In the genomic region with DNA sequence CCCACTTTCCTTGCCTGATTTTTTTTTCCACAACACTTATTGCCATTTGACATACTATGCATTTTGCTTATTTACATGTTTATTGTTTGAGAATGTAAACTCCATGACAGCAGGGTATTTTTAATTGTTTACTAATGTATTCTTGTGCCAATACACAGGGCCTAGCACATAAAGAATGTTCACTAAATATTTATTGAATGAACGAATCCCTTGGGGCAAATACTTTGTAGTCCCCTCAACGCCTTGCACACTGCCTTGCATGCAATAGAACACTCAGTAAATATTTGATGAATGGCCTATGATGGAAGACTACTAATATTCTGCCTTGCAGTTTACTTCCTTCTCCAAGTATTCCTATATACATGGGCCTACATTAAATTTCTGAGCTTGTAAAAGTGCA, we compare ENCODE assay signal across 18 cellular contexts. TPM values are rescaled to one million over a fixed set of nuclear protein-coding genes. Genes with fewer than 3 reads are reported as not detected.
A peak's percentile ranks its signal among the peaks of the same experiment; 100 is the strongest.
DNase-seq lines count a peak whose midpoint lies in the region; ATAC-seq, FAIRE-seq and TF ChIP-seq lines count a peak whose summit lies in the region.
"Had no signal": no experiment of that assay in that cellular context is flagged by ENCODE, and none has a peak within 500 bp of the region (broad histone marks: within the 10 kb centered on the region; RNA-seq: fewer than 3 reads in every experiment).

No MANE protein-coding gene starts in this region.

- no peak for ATAC-seq in DND-41 (ENCODE audit: insufficient read depth, low read depth)
- no peak for ATAC-seq in HG03457 (IDR thresholded peaks at IDR 0.05; ENCODE audit: unreplicated experiment)
- no peak for ATAC-seq in GM21447 (IDR thresholded peaks at IDR 0.05; ENCODE audit: unreplicated experiment)
- ATAC-seq: K562, Right ventricle myocardium inferior had no signal

- H3K9ac ChIP-seq in DND-41 (ENCODE audit: low read depth, low read length) = no peak overlapping the region

- H3K27me3 ChIP-seq in DND-41 (ENCODE audit: insufficient read depth, low read length, poor library complexity) = no peaks in the 10 kb centered on the region
- no peaks in the 10 kb centered on the region for H3K27me3 ChIP-seq in bronchial epithelial cell (ENCODE audit: control insufficient read depth, insufficient read depth, low read length)

- in situ Hi-C loops in GM13976 (cut with MboI; ENCODE audit: low sequenced_read_pairs, unreplicated experiment) = no loop called here

- H3K27ac ChIP-seq in DND-41 (ENCODE audit: low read length) = no peak overlapping the region

- no peaks in the 10 kb centered on the region for H3K9me3 ChIP-seq in DND-41 (ENCODE audit: insufficient read depth, low read length, severe bottlenecking)
- H3K9me3 ChIP-seq: Caco-2 had no signal

- H3K4me3 ChIP-seq in DND-41 (ENCODE audit: low read depth in 1 of 2, low read length in 2 of 2) (no peak overlapping the region), bronchial epithelial cell (ENCODE audit: low read depth, low read length) (no peak overlapping the region)
- H3K4me3 ChIP-seq: K562 had no signal

- FAIRE-seq in bronchial epithelial cell (lab: Jason Lieb, UNC) = no peak
- FAIRE-seq: A204.1, K562 had no signal

- TF ChIP-seq CTCF in DND-41 (IDR thresholded peaks at IDR 0.05; ENCODE audit: borderline replicate concordance, extremely low read depth, low read length, poor library complexity, severe bottlenecking) (no peak), bronchial epithelial cell (IDR thresholded peaks at IDR 0.05; ENCODE audit: insufficient read depth, low read length, severe bottlenecking) (no peak), GM13976 (IDR thresholded peaks at IDR 0.05; ENCODE audit: borderline replicate concordance, control extremely low read depth, extremely low read depth, insufficient read depth, missing control alignments) (no peak)

- H3K4me2 ChIP-seq in DND-41 (ENCODE audit: insufficient read depth, low read length) = no peak overlapping the region

- peaks cover 17% of the 10 kb centered on the region; the same call in 1 of the 2 replicates for H4K20me1 ChIP-seq in DND-41 (ENCODE audit: insufficient read depth, low read length)

- peak; percentile 1 for DNase-seq in NCI-H345 treated with DMSO at 0.1 percent for 48 hours (lab: John Stamatoyannopoulos, UW; ENCODE audit: unreplicated experiment)
- DNase-seq in NCI-H345 (lab: John Stamatoyannopoulos, UW) = no peak
- DNase-seq in DND-41 = no peak
- peak; percentile 31 for DNase-seq in NCI-H69 (lab: John Stamatoyannopoulos, UW)
- DNase-seq in bronchial epithelial cell (ENCODE audit: low read depth) = peak; percentile 6
- no peak for DNase-seq in GM13976 (ENCODE audit: low spot score)
- DNase-seq: Caco-2, GOT3, HFFc6, NCI-H1092 treated with DMSO at 0.1 percent for 48 hours, NCI-H187 treated with DMSO at 0.1 percent for 48 hours, NCI-H526 treated with DMSO at 0.1 percent for 48 hours, T-helper 2 cell had no signal

- H3K4me1 ChIP-seq in DND-41 (ENCODE audit: insufficient read depth, low read length) = peaks cover 31% of the 10 kb centered on the region
- H3K4me1 ChIP-seq: Caco-2 had no signal

- 0 out of 2 replicates have a peak, but pooled peaks cover 2% of the 10 kb centered on the region for H3K36me3 ChIP-seq in DND-41 (ENCODE audit: insufficient read depth, low read length)
- no peaks in the 10 kb centered on the region for H3K36me3 ChIP-seq in bronchial epithelial cell (ENCODE audit: control insufficient read depth, insufficient read depth, low read length)

- peak overlapping the region; percentile 86; the same call in 1 of the 2 replicates for H2AFZ ChIP-seq in DND-41 (ENCODE audit: low read depth, low read length)

- peaks cover 36% of the 10 kb centered on the region for H3K79me2 ChIP-seq in DND-41 (ENCODE audit: insufficient read depth, low read length)

RNA-seq across cellular contexts. Expression of a gene that starts 1.4 kb away (rescaled TPM):
- 11.8 and 15.0 TPM in 2 replicates for total RNA-seq in bronchial epithelial cell

Comparison
In these comparisons a context has a peak if more than half of its experiments do, and no peak if none do; other contexts are left out.
1. DNase-seq: peak in NCI-H345 treated with DMSO at 0.1 percent for 48 hours (single experiment), NCI-H69 (single experiment) and bronchial epithelial cell (single experiment); none in NCI-H345 (single experiment), DND-41 (single experiment) and GM13976 (single experiment).